ENCODE assay signal across 22 cellular contexts in the genomic region with DNA sequence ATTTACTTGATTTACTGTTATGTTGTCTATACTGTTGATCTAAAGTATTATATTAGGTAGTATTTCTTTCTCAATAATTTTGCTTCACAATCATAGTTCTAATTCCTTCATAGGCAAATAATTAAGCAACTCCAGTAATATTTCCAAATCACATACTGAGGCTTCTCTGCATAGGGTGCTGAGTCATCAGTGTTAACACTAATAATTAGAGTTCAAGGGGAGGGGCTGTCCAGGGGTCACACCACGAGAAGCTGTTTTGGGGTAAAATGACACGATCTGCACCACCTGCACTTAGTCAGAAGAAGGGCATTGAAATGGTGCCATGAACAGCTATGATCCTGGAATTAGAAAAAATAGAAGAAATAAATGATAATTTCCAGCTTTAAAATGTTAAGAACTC.
DNase-seq lines count a peak whose midpoint lies in the region; ATAC-seq, FAIRE-seq and TF ChIP-seq lines count a peak whose summit lies in the region.
"Had no signal": no experiment of that assay in that cellular context is flagged by ENCODE, and none has a peak within 500 bp of the region (broad histone marks: within the 10 kb centered on the region; RNA-seq: fewer than 3 reads in every experiment).

No MANE protein-coding gene starts in this region.

- intact Hi-C loops in HepG2 (cut with micrococcal nuclease; ENCODE audit: unreplicated experiment) (no loop called here), right lobe of liver (cut with DNase I) (no loop called here), psoas muscle (cut with DNase I) (no loop called here)

- H4K20me1 ChIP-seq in HepG2 (ENCODE audit: insufficient read depth, low read length): no peaks in the 10 kb centered on the region
- H4K20me1 ChIP-seq: BLaER1 had no signal

- BruUV-seq in HepG2 (replicated peaks; lab: Mats Ljungman, UMichigan): no TSS peak

- H3K27ac ChIP-seq in HepG2 (ENCODE audit: extremely low read length, insufficient read depth, low read length) (no peak overlapping the region), right lobe of liver (no peak overlapping the region), psoas muscle (no peak overlapping the region)
- H3K27ac ChIP-seq: 22Rv1, BLaER1, C4-2B, GM23248 had no signal

- H3K4me3 ChIP-seq in HepG2 (replicated peaks in 1 of 3; ENCODE audit: insufficient read depth in 1 of 3, low read depth in 2 of 3, low read length in 3 of 3) (no peak overlapping the region), right lobe of liver (no peak overlapping the region), epithelial cell of esophagus (ENCODE audit: low read length) (no peak overlapping the region), psoas muscle (no peak overlapping the region)
- H3K4me3 ChIP-seq: BLaER1, GM12878, GM23248 had no signal

- TF ChIP-seq CTCF in HepG2 (CRISPR knock-in tag; IDR thresholded peaks at IDR 0.05) (no peak), right lobe of liver (IDR thresholded peaks at IDR 0.05) (no peak), epithelial cell of esophagus (IDR thresholded peaks at IDR 0.05; ENCODE audit: insufficient read depth, low read depth, low read length, missing control alignments) (no peak), omental fat pad (IDR thresholded peaks at IDR 0.05) (no peak), psoas muscle (IDR thresholded peaks at IDR 0.05) (no peak)

- no peaks in the 10 kb centered on the region for H3K4me1 ChIP-seq in HepG2 (ENCODE audit: insufficient read depth, low read length)
- no peaks in the 10 kb centered on the region for H3K4me1 ChIP-seq in right lobe of liver
- no peaks in the 10 kb centered on the region for H3K4me1 ChIP-seq in psoas muscle

- 4% methylated on average over 2 of the region's 2 CpGs for WGBS in HepG2 (ENCODE audit: low lambda C conversion rate)
- 52% methylated on average over 2 of the region's 2 CpGs for WGBS in right lobe of liver (ENCODE audit: insufficient coverage, low coverage, low lambda C conversion rate, missing lambda C conversion rate)
- 67 to 80% (median 70%) methylated on average over 2 of the region's 2 CpGs for WGBS in psoas muscle, 3 donors

- H3K4me2 ChIP-seq in HepG2 (ENCODE audit: low read depth, low read length): no peak overlapping the region

- H3K36me3 ChIP-seq in HepG2 (replicated peaks in 1 of 2; ENCODE audit: control insufficient read depth in 1 of 2, insufficient read depth in 2 of 2, low read length in 2 of 2) (no peaks in the 10 kb centered on the region), right lobe of liver (no peaks in the 10 kb centered on the region), psoas muscle (ENCODE audit: insufficient read depth in 1 of 2, low read depth in 1 of 2) (no peaks in the 10 kb centered on the region)
- H3K36me3 ChIP-seq: BLaER1 had no signal

- TF ChIP-seq RAD21 in HepG2 (CRISPR knock-in tag; IDR thresholded peaks at IDR 0.05): no peak

- H3K79me2 ChIP-seq in HepG2 (ENCODE audit: insufficient read depth, low read length): no peaks in the 10 kb centered on the region

- TF ChIP-seq POLR2A in HepG2 (IDR thresholded peaks at IDR 0.05; ENCODE audit: insufficient read depth in 1 of 2, low read depth in 2 of 2, low read length in 2 of 2) (no peak), right lobe of liver (IDR thresholded peaks at IDR 0.05) (no peak)

- POLR2A ChIA-PET in HepG2 (lab: Yijun Ruan, JAX): no interaction called here

- TF ChIP-seq EP300 in HepG2 (IDR thresholded peaks at IDR 0.05; ENCODE audit: low read depth in 2 of 2, low read length in 2 of 2): no peak
- TF ChIP-seq EP300 in HepG2 (CRISPR knock-in tag; IDR thresholded peaks at IDR 0.05; ENCODE audit: borderline replicate concordance): no peak

- no peak overlapping the region for H2AFZ ChIP-seq in HepG2 (ENCODE audit: low read length)
- H2AFZ ChIP-seq: GM23248 had no signal

- DNase-seq in HepG2 (ENCODE audit: low spot score) (no peak), right lobe of liver (no peak), epithelial cell of esophagus (ENCODE audit: low read depth) (peak; percentile 16), omental fat pad (ENCODE audit: low spot score) (no peak), psoas muscle (no peak)
- no peak for DNase-seq in stimulated activated CD4-positive, alpha-beta T cell treated with anti-CD3 and anti-CD28 coated beads, Interleukin-1b, Interleukin-23, amount 100 ng/mL, for 48 hours
- DNase-seq: CD4-positive, CD25-positive, alpha-beta regulatory T cell; CD8-positive, alpha-beta T cell; DMS 273 treated with DMSO at 0.1 percent for 48 hours; DMS79; EL; GDM1; GM23248; H7; HCEC 1CT had no signal

- CTCF ChIA-PET in HepG2 (lab: Yijun Ruan, JAX; ENCODE audit: low intra/inter-chr PET ratio, low total read pairs): no interaction called here

- in situ Hi-C loops in HepG2 (cut with HindIII; ENCODE audit: extremely low pct_ligation_motif_present, low pct_unique_long_range_greater_than_20kb): no loop called here

- FAIRE-seq in HepG2 (lab: Jason Lieb, UNC): no peak
- FAIRE-seq: A204.1, GM12878, H1 had no signal

- no peak for ATAC-seq in HepG2
- ATAC-seq in right lobe of liver: no peak
- peak; percentile 28 for ATAC-seq in omental fat pad (ENCODE audit: low FRiP score)
- ATAC-seq in HG02938 (IDR thresholded peaks at IDR 0.05; ENCODE audit: unreplicated experiment): no peak
- ATAC-seq in psoas muscle: no peak
- ATAC-seq: CD8-positive, alpha-beta T cell; GM12878 had no signal

- no peaks in the 10 kb centered on the region for H3K27me3 ChIP-seq in HepG2 (ENCODE audit: control insufficient read depth in 1 of 2, insufficient read depth in 2 of 2, low read length in 2 of 2)
- no peaks in the 10 kb centered on the region for H3K27me3 ChIP-seq in right lobe of liver
- no peaks in the 10 kb centered on the region for H3K27me3 ChIP-seq in psoas muscle (ENCODE audit: insufficient read depth in 3 of 3, low read length in 2 of 3)
- H3K27me3 ChIP-seq: BLaER1 had no signal

- no peak overlapping the region for H3K9ac ChIP-seq in HepG2 (ENCODE audit: insufficient read depth, low read depth, low read length)
- H3K9ac ChIP-seq: BLaER1, GM23248 had no signal

- peaks cover 61% of the 10 kb centered on the region for H3K9me3 ChIP-seq in HepG2 (ENCODE audit: low read length)
- no peaks in the 10 kb centered on the region for H3K9me3 ChIP-seq in right lobe of liver
- no peaks in the 10 kb centered on the region for H3K9me3 ChIP-seq in psoas muscle
- H3K9me3 ChIP-seq: BLaER1 had no signal

TF ChIP-seq in HepG2, 621 proteins besides CTCF, POLR2A, EP300 and RAD21:
- TF ChIP-seq MAFF (IDR thresholded peaks at IDR 0.05; ENCODE audit: low read depth, low read length) (peak; percentile 65), NR3C1 (CRISPR knock-in tag; IDR thresholded peaks at IDR 0.05) (no peak), MAFK (conservative IDR thresholded peaks at IDR 0.05 in 1 of 2, IDR thresholded peaks at IDR 0.05 in 1 of 2; ENCODE audit: low read length in 2 of 2) (peak; percentile 74 to 80), ZNF790 (CRISPR knock-in tag; IDR thresholded peaks at IDR 0.05; ENCODE audit: borderline replicate concordance) (no peak)
